In the genomic region with DNA sequence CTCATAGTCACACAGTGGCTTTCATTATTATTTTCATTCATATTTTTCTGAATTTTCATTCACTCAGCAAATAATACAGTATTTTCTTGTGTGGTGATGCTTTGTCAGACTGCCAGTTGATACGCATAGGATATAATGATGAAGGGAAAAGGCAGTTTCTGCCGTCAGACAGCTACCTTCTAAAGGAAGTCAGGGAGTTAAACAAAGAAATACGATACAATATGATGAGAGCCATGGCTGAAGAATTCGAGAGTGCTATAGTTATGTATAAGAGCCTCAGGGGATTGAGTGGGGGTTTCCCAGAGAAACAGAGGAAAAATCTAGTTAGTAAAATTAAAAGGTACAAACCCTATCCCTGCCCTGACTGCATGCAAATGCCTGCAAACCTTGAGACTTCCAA, we compare ENCODE assay signal across 29 cellular contexts.
DNase-seq lines count a peak whose midpoint lies in the region; ATAC-seq and TF ChIP-seq lines count a peak whose summit lies in the region.
"Had no signal": no experiment of that assay in that cellular context is flagged by ENCODE, and none has a peak within 500 bp of the region (broad histone marks: within the 10 kb centered on the region; RNA-seq: fewer than 3 reads in every experiment).

No MANE protein-coding gene starts in this region.

- TF ChIP-seq EP300 in neural cell (conservative IDR thresholded peaks at IDR 0.05; ENCODE audit: poor library complexity, severe bottlenecking) = peak; percentile 84

- H3K36me3 ChIP-seq in HAP-1 (replicated peaks) = no peaks in the 10 kb centered on the region
- no peaks in the 10 kb centered on the region for H3K36me3 ChIP-seq in OCI-LY3 (replicated peaks; ENCODE audit: low read depth, low read length)
- no peaks in the 10 kb centered on the region for H3K36me3 ChIP-seq in neural cell (ENCODE audit: insufficient read depth, low read length)
- H3K36me3 ChIP-seq: BE2C, MG63 had no signal

- H3K79me2 ChIP-seq in OCI-LY3 (ENCODE audit: low read length) (no peaks in the 10 kb centered on the region), neural cell (replicated peaks; ENCODE audit: insufficient read depth, low read length) (no peaks in the 10 kb centered on the region)

- no peaks in the 10 kb centered on the region for H3F3A ChIP-seq in neural cell (ENCODE audit: insufficient read depth, low read length, poor library complexity, severe bottlenecking)

- H3K9me3 ChIP-seq in HAP-1 = no peaks in the 10 kb centered on the region
- no peaks in the 10 kb centered on the region for H3K9me3 ChIP-seq in OCI-LY3 (ENCODE audit: insufficient read depth, low read length)
- no peaks in the 10 kb centered on the region for H3K9me3 ChIP-seq in neural cell (ENCODE audit: low read length)
- H3K9me3 ChIP-seq: BE2C, MG63 had no signal

- H3K9ac ChIP-seq in OCI-LY3 (ENCODE audit: low read length) (peak overlapping the region; percentile 58; the same call in 1 of the 2 replicates), neural cell (ENCODE audit: low read length) (no peak overlapping the region)

- H3K4me1 ChIP-seq in HAP-1 (peaks cover 9% of the 10 kb centered on the region), OCI-LY3 (ENCODE audit: low read length) (peaks cover 51% of the 10 kb centered on the region)
- H3K4me1 ChIP-seq: BE2C had no signal

- ATAC-seq in GM21390 (IDR thresholded peaks at IDR 0.05; ENCODE audit: unreplicated experiment) (no peak), GM21367 (IDR thresholded peaks at IDR 0.05; ENCODE audit: unreplicated experiment) (no peak)
- ATAC-seq: GM12878, Panc1, T-cell had no signal

- peak overlapping the region; percentile 77 for H3K27ac ChIP-seq in OCI-LY3 (ENCODE audit: low read length)
- H3K27ac ChIP-seq in neural cell (ENCODE audit: low read length) = peak overlapping the region; percentile 54
- H3K27ac ChIP-seq: 22Rv1, RWPE1 had no signal

- in situ Hi-C loops in HAP-1 (cut with MboI; ENCODE audit: low sequenced_read_pairs) = no loop called here

- no peaks in the 10 kb centered on the region for H3K9me2 ChIP-seq in neural cell (ENCODE audit: insufficient read depth, low read length)

- TF ChIP-seq CTCF in OCI-LY3 (IDR thresholded peaks at IDR 0.05; ENCODE audit: low read depth, low read length) (no peak), neural cell (IDR thresholded peaks at IDR 0.05; ENCODE audit: poor library complexity, severe bottlenecking) (no peak)

- H3K4me3 ChIP-seq in HAP-1 = no peak overlapping the region
- peak overlapping the region; percentile 66 for H3K4me3 ChIP-seq in OCI-LY3 (ENCODE audit: low read length)
- H3K4me3 ChIP-seq in neural cell (ENCODE audit: low read length) = peak overlapping the region; percentile 22
- H3K4me3 ChIP-seq: GM12878, MG63 had no signal

- H3K4me2 ChIP-seq in OCI-LY3 (ENCODE audit: low read length) (peak overlapping the region; percentile 83), neural cell (ENCODE audit: low read length) (peak overlapping the region; percentile 26)

- peak overlapping the region; percentile 74 for H2AFZ ChIP-seq in OCI-LY3 (ENCODE audit: low read depth, low read length)
- H2AFZ ChIP-seq in neural cell (ENCODE audit: low read depth, low read length) = peak overlapping the region; percentile 7

- H4K20me1 ChIP-seq in OCI-LY3 (ENCODE audit: insufficient read depth, low read length) = no peaks in the 10 kb centered on the region
- H4K20me1 ChIP-seq in neural cell (ENCODE audit: insufficient read depth) = no peaks in the 10 kb centered on the region

- peak; percentile 30 for TF ChIP-seq RAD21 in neural cell (conservative IDR thresholded peaks at IDR 0.05)

- no peaks in the 10 kb centered on the region for H3K27me3 ChIP-seq in HAP-1 (ENCODE audit: low read depth)
- H3K27me3 ChIP-seq in OCI-LY3 (ENCODE audit: low read depth, low read length) = no peaks in the 10 kb centered on the region
- H3K27me3 ChIP-seq in neural cell (ENCODE audit: insufficient read depth, low read depth, low read length) = no peaks in the 10 kb centered on the region
- H3K27me3 ChIP-seq: BE2C, MG63 had no signal

- DNase-seq in NCI-H146 (lab: John Stamatoyannopoulos, UW) (peak; percentile 10), NCI-H146 treated with DMSO at 0.1 percent for 48 hours (lab: John Stamatoyannopoulos, UW; ENCODE audit: unreplicated experiment) (no peak), HAP-1 (ENCODE audit: low spot score in 2 of 2) (peak; percentile 21 to 62)
- DNase-seq in activated effector memory CD4-positive, alpha-beta T cell treated with Interleukin-2 at 50 U/mL for 16 hours = no peak
- DNase-seq: BE2C; CD8-positive, alpha-beta memory T cell; DMS 273 treated with DMSO at 0.1 percent for 48 hours; DMS79; EL; GDM1; HCEC 1CT; KBM-7; MG63; NCI-H1105 treated with DMSO at 0.1 percent for 48 hours; NCI-H1694; NCI-H2081; NCI-H345; NCI-H524 treated with DMSO at 0.1 percent for 48 hours; NCI-H82; SHP77; T-cell had no signal

TF ChIP-seq in neural cell, 6 proteins besides CTCF, POLR2A, EP300 and RAD21:
- TF ChIP-seq MXI1 (conservative IDR thresholded peaks at IDR 0.05; ENCODE audit: poor library complexity, severe bottlenecking) (no peak), POLR2AphosphoS5 (IDR thresholded peaks at IDR 0.05) (peak; percentile 70)

Comparison
In these comparisons a context has a peak if more than half of its experiments do, and no peak if none do; other contexts are left out.
1. DNase-seq: peak in NCI-H146 (single experiment) and HAP-1 (2 of 2); none in NCI-H146 treated with DMSO at 0.1 percent for 48 hours (single experiment) and activated effector memory CD4-positive, alpha-beta T cell treated with Interleukin-2 at 50 U/mL for 16 hours (single experiment).